Comparison of ENCODE assay signal across 21 cellular contexts in genomic region chr20:32859961-32860360, GRCh38. TPM values are rescaled to one million over a fixed set of nuclear protein-coding genes. Genes with fewer than 3 reads are reported as not detected.
"Had no signal": no experiment of that assay in that cellular context is flagged by ENCODE, and none has a peak within 500 bp of the region (broad histone marks: within the 10 kb centered on the region; RNA-seq: fewer than 3 reads in every experiment).

No MANE protein-coding gene starts in this region.

- H3K9me3 ChIP-seq: esophagus muscularis mucosa, gastrocnemius medialis, heart right ventricle, left ventricle myocardium inferior, lower lobe of right lung, prostate gland, spleen had no signal

- H3K4me1 Mint-ChIP-seq: memory B cell, mesothelial cell of epicardium had no signal

- H3K27me3 ChIP-seq: esophagus muscularis mucosa, gastrocnemius medialis, heart right ventricle, spleen had no signal

- DNase-seq: effector memory CD8-positive, alpha-beta T cell; gastrocnemius medialis; heart right ventricle; kidney; left cardiac atrium; left ventricle myocardium inferior; lower lobe of right lung; nephron progenitor cell; spleen; stimulated activated CD4-positive, alpha-beta T cell treated with anti-CD3 and anti-CD28 coated beads, Interleukin-2, amount 100 ng/mL, for 24 hours; stimulated activated CD4-positive, alpha-beta T cell treated with anti-CD3 and anti-CD28 coated beads, Interleukin-4, amount 100 ng/mL, for 4 hours; stimulated activated naive B cell treated with anti-CD40 and anti-IgM and Interleukin-4, amounts not matched to agents 10 μg/mL and 1 μg/mL and 100 μg/mL, for 72 hours had no signal

- H3K4me3 ChIP-seq: esophagus muscularis mucosa, gastrocnemius medialis, heart right ventricle, left ventricle myocardium inferior, lower lobe of right lung, prostate gland, spleen had no signal

- H3K4me3 Mint-ChIP-seq: dendritic cell treated with granulocyte-macrophage colony-stimulating factor and Interleukin-4, amounts not matched to agents 40 ng/mL and 50 ng/mL, for 4 days; effector memory CD8-positive, alpha-beta T cell; memory B cell; mesothelial cell of epicardium; nephron progenitor cell; stimulated activated naive B cell treated with anti-CD40 and anti-IgM and Interleukin-4, amounts not matched to agents 10 μg/mL and 1 μg/mL and 100 μg/mL, for 72 hours; type B pancreatic cell had no signal

- H3K9me3 Mint-ChIP-seq: dendritic cell treated with granulocyte-macrophage colony-stimulating factor and Interleukin-4, amounts not matched to agents 40 ng/mL and 50 ng/mL, for 4 days; effector memory CD8-positive, alpha-beta T cell; memory B cell; mesothelial cell of epicardium; nephron progenitor cell; stimulated activated naive B cell treated with anti-CD40 and anti-IgM and Interleukin-4, amounts not matched to agents 10 μg/mL and 1 μg/mL and 100 μg/mL, for 72 hours; type B pancreatic cell had no signal

- H3K27me3 Mint-ChIP-seq: effector memory CD8-positive, alpha-beta T cell; memory B cell; stimulated activated naive B cell treated with anti-CD40 and anti-IgM and Interleukin-4, amounts not matched to agents 10 μg/mL and 1 μg/mL and 100 μg/mL, for 72 hours; type B pancreatic cell had no signal

- H3K36me3 ChIP-seq: gastrocnemius medialis, left ventricle myocardium inferior, prostate gland had no signal

- H3K27ac Mint-ChIP-seq: dendritic cell treated with granulocyte-macrophage colony-stimulating factor and Interleukin-4, amounts not matched to agents 40 ng/mL and 50 ng/mL, for 4 days; memory B cell; mesothelial cell of epicardium; stimulated activated naive B cell treated with anti-CD40 and anti-IgM and Interleukin-4, amounts not matched to agents 10 μg/mL and 1 μg/mL and 100 μg/mL, for 72 hours; type B pancreatic cell had no signal

- ATAC-seq: effector memory CD8-positive, alpha-beta T cell; gastrocnemius medialis; heart right ventricle; left cardiac atrium; lower lobe of right lung; sciatic nerve; stimulated activated naive B cell treated with anti-CD40 and anti-IgM and Interleukin-4, amounts not matched to agents 10 μg/mL and 1 μg/mL and 100 μg/mL, for 72 hours had no signal

RNA-seq across cellular contexts. Expression of gene EFCAB8, which starts 1.2 kb away (rescaled TPM):
- total RNA-seq: gastrocnemius medialis, left ventricle myocardium inferior, myocyte, skeletal muscle tissue had no signal
